Comparison of ENCODE assay signal across 18 cellular contexts in the genomic region with DNA sequence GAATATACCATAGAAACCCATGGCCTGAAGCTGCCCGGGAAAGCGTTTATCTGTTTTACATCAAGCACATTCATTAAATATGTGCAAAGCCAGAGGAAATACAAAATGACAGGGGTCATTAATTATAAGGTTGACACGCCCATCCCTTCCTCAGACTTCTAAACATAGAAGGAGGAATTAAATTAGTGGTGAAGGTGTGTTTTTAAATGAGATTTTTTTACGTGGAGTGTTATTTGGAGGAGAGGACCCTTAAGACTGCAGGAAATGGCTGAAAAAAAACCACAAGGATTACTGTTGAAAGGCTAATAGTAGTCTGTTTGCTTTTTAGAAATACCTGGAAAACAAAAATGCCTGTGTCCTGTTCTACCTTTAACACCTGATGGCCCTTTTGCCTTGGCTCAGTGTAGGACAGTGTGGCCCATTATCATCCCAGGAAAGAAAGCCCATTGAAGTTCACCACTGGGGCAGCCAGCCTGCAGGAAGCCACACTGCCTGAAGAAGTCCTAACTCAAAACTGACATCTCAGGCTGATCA.
A peak's percentile ranks its signal among the peaks of the same experiment; 100 is the strongest.
DNase-seq lines count a peak whose midpoint lies in the region; ATAC-seq and TF ChIP-seq lines count a peak whose summit lies in the region.
"Had no signal": no experiment of that assay in that cellular context is flagged by ENCODE, and none has a peak within 500 bp of the region (broad histone marks: within the 10 kb centered on the region; RNA-seq: fewer than 3 reads in every experiment).

No MANE protein-coding gene starts in this region.

- peak; percentile 5 for DNase-seq in EH (ENCODE audit: low read depth)
- DNase-seq in HEK293T (ENCODE audit: extremely low spot score) = no peak
- DNase-seq in activated B cell treated with CpG ODN at 0.5 μM for 24 hours = no peak
- DNase-seq in stimulated activated naive CD8-positive, alpha-beta T cell treated with anti-CD3 and anti-CD28 coated beads, Interleukin-15, amount 100 ng/mL, for 72 hours = no peak
- no peak for DNase-seq in cardiac septum (ENCODE audit: low spot score)
- no peak for DNase-seq in NK-92 treated with Interleukin-12 subunit alpha and Interleukin-12 subunit beta, amount 100 ng/mL, for 24 hours (lab: John Stamatoyannopoulos, UW)
- DNase-seq: AML-193, DND-41, HCEC 1CT, IMR-90, NCI-H1048, NCI-H1436, NCI-H1930, NCI-H2171, T-helper 1 cell had no signal

- TF ChIP-seq CTCF in activated B cell treated with CpG ODN at 0.5 μM for 24 hours (IDR thresholded peaks at IDR 0.05) (no peak), nephron (IDR thresholded peaks at IDR 0.05; ENCODE audit: unreplicated experiment in 3 of 3) (no peak)

- intact Hi-C loops in activated B cell treated with CpG ODN at 0.5 μM for 24 hours (cut with micrococcal nuclease) (no loop called here), cardiac septum (cut with DNase I) (no loop called here)

- H3K27ac Mint-ChIP-seq in activated B cell treated with CpG ODN at 0.5 μM for 24 hours = no peak overlapping the region
- H3K27ac Mint-ChIP-seq in nephron = peak overlapping the region in 2 of 3 experiments; percentile 17 to 64
- H3K27ac Mint-ChIP-seq in stimulated activated naive CD8-positive, alpha-beta T cell treated with anti-CD3 and anti-CD28 coated beads, Interleukin-15, amount 100 ng/mL, for 72 hours = no peak overlapping the region
- H3K27ac Mint-ChIP-seq: CD14-positive monocyte had no signal

- H3K4me1 Mint-ChIP-seq in activated B cell treated with CpG ODN at 0.5 μM for 24 hours (peaks cover 22% of the 10 kb centered on the region), nephron (peaks cover 10% of the 10 kb centered on the region)
- H3K4me1 Mint-ChIP-seq in stimulated activated naive CD8-positive, alpha-beta T cell treated with anti-CD3 and anti-CD28 coated beads, Interleukin-15, amount 100 ng/mL, for 72 hours = no peaks in the 10 kb centered on the region
- H3K4me1 Mint-ChIP-seq: CD14-positive monocyte had no signal

- H3K27me3 Mint-ChIP-seq in activated B cell treated with CpG ODN at 0.5 μM for 24 hours (no peaks in the 10 kb centered on the region), nephron (ENCODE audit: low read depth) (no peaks in the 10 kb centered on the region)
- no peaks in the 10 kb centered on the region for H3K27me3 Mint-ChIP-seq in stimulated activated naive CD8-positive, alpha-beta T cell treated with anti-CD3 and anti-CD28 coated beads, Interleukin-15, amount 100 ng/mL, for 72 hours

- H3K9me3 Mint-ChIP-seq in activated B cell treated with CpG ODN at 0.5 μM for 24 hours = no peaks in the 10 kb centered on the region
- H3K9me3 Mint-ChIP-seq in nephron = no peaks in the 10 kb centered on the region
- H3K9me3 Mint-ChIP-seq in stimulated activated naive CD8-positive, alpha-beta T cell treated with anti-CD3 and anti-CD28 coated beads, Interleukin-15, amount 100 ng/mL, for 72 hours = no peaks in the 10 kb centered on the region
- H3K9me3 Mint-ChIP-seq: CD14-positive monocyte had no signal

- H3K4me3 Mint-ChIP-seq in activated B cell treated with CpG ODN at 0.5 μM for 24 hours (peak overlapping the region; percentile 11), nephron (no peak overlapping the region)
- no peak overlapping the region for H3K4me3 Mint-ChIP-seq in stimulated activated naive CD8-positive, alpha-beta T cell treated with anti-CD3 and anti-CD28 coated beads, Interleukin-15, amount 100 ng/mL, for 72 hours
- H3K4me3 Mint-ChIP-seq: CD14-positive monocyte had no signal

- H3K36me3 Mint-ChIP-seq in activated B cell treated with CpG ODN at 0.5 μM for 24 hours (ENCODE audit: low read depth) (peaks cover 8% of the 10 kb centered on the region), nephron (ENCODE audit: low read depth) (peaks cover 53% of the 10 kb centered on the region)
- H3K36me3 Mint-ChIP-seq: CD14-positive monocyte had no signal

- POLR2A ChIA-PET in HEK293T (lab: Yijun Ruan, JAX) (no interaction called here), activated B cell treated with CpG ODN at 0.5 μM for 24 hours (lab: Charles Lee) (no interaction called here)

- CTCF ChIA-PET in HEK293T (lab: Yijun Ruan, JAX) = no interaction called here
- CTCF ChIA-PET in activated B cell treated with CpG ODN at 0.5 μM for 24 hours (lab: Charles Lee) = no interaction called here

- ATAC-seq in activated B cell treated with CpG ODN at 0.5 μM for 24 hours (ENCODE audit: low read depth) (no peak), HG03520 (IDR thresholded peaks at IDR 0.05; ENCODE audit: unreplicated experiment) (no peak)
- ATAC-seq in stimulated activated naive CD8-positive, alpha-beta T cell treated with anti-CD3 and anti-CD28 coated beads, Interleukin-15, amount 100 ng/mL, for 72 hours = no peak

TF ChIP-seq in HEK293T, 16 proteins besides CTCF, POLR2A, EP300 and RAD21:
- no peak for TF ChIP-seq SUZ12 (IDR thresholded peaks at IDR 0.05)
- TF ChIP-seq, protein P1, sequence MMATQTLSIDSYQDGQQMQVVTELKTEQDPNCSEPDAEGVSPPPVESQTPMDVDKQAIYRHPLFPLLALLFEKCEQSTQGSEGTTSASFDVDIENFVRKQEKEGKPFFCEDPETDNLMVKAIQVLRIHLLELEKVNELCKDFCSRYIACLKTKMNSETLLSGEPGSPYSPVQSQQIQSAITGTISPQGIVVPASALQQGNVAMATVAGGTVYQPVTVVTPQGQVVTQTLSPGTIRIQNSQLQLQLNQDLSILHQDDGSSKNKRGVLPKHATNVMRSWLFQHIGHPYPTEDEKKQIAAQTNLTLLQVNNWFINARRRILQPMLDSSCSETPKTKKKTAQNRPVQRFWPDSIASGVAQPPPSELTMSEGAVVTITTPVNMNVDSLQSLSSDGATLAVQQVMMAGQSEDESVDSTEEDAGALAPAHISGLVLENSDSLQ (IDR thresholded peaks at IDR 0.05) = peak; percentile 74

Comparison
In these comparisons a context has a peak if more than half of its experiments do, and no peak if none do; other contexts are left out.
1. H3K27ac Mint-ChIP-seq: peak in nephron (2 of 3); none in activated B cell treated with CpG ODN at 0.5 μM for 24 hours (single experiment) and stimulated activated naive CD8-positive, alpha-beta T cell treated with anti-CD3 and anti-CD28 coated beads, Interleukin-15, amount 100 ng/mL, for 72 hours (0 of 2).